Comparison of ENCODE assay signal across 16 cellular contexts in genomic region chr1:37305841-37306240, GRCh38.
A peak's percentile ranks its signal among the peaks of the same experiment; 100 is the strongest.
DNase-seq lines count a peak whose midpoint lies in the region; ATAC-seq and TF ChIP-seq lines count a peak whose summit lies in the region.
"Had no signal": no experiment of that assay in that cellular context is flagged by ENCODE, and none has a peak within 500 bp of the region (broad histone marks: within the 10 kb centered on the region; RNA-seq: fewer than 3 reads in every experiment).

No MANE protein-coding gene starts in this region.

- H3K4me1 ChIP-seq in GM23338 (ENCODE audit: insufficient read depth) (no peaks in the 10 kb centered on the region), neuronal stem cell (ENCODE audit: control insufficient read depth in 2 of 2, insufficient read depth in 1 of 2, low read depth in 1 of 2, low read length in 2 of 2) (peaks cover 0 to 18% of the 10 kb centered on the region in 2 donors), tibial nerve (peaks cover 0 to 19% (median 3%) of the 10 kb centered on the region in 4 donors)
- H3K4me1 ChIP-seq: BE2C, Peyer's patch had no signal

- H3K4me1 Mint-ChIP-seq in GM23338, result peaks cover 8% of the 10 kb centered on the region; the same call in 2 of the 3 replicates
- H3K4me1 Mint-ChIP-seq: CD4-positive, alpha-beta memory T cell had no signal

- H3K4me3 Mint-ChIP-seq in GM23338, result no peak overlapping the region
- H3K4me3 Mint-ChIP-seq: CD4-positive, alpha-beta memory T cell; IgD-negative memory B cell; T-helper 1 cell treated with Interleukin-12 subunit alpha and Interleukin-12 subunit beta and Interleukin-4 antibody, amounts not matched to agents 30 μg/mL and 1 μg/mL, for 36 hours had no signal

- H3K27me3 ChIP-seq in GM23338 (ENCODE audit: insufficient read depth) (no peaks in the 10 kb centered on the region), neuronal stem cell (ENCODE audit: control insufficient read depth in 3 of 3, insufficient read depth in 3 of 3, low read depth in 1 of 3, low read length in 3 of 3) (peaks cover 0 to 16% (median 0%) of the 10 kb centered on the region in 3 experiments), tibial nerve (no peaks in the 10 kb centered on the region)
- H3K27me3 ChIP-seq: BE2C, Peyer's patch had no signal

- no peaks in the 10 kb centered on the region for H3F3A ChIP-seq in GM23338 (replicated peaks; ENCODE audit: low read depth)

- H3K27ac ChIP-seq in GM23338 (ENCODE audit: low read depth), result no peak overlapping the region
- H3K27ac ChIP-seq in neuronal stem cell (replicated peaks; ENCODE audit: low read length), result no peak overlapping the region
- no peak overlapping the region for H3K27ac ChIP-seq in tibial nerve
- H3K27ac ChIP-seq: Peyer's patch had no signal

- H4K91ac ChIP-seq in neuronal stem cell (ENCODE audit: low read depth, low read length, poor library complexity), result no peak overlapping the region

- H2BK5ac ChIP-seq in neuronal stem cell (ENCODE audit: low read length), result no peak overlapping the region

- no peak overlapping the region for H3K23ac ChIP-seq in neuronal stem cell (ENCODE audit: low read depth, low read length, poor library complexity)

- H3K36me3 ChIP-seq in GM23338 (ENCODE audit: insufficient read depth) (no peaks in the 10 kb centered on the region), neuronal stem cell (replicated peaks in 1 of 2; ENCODE audit: control insufficient read depth in 2 of 2, insufficient read depth in 2 of 2, low read length in 2 of 2) (no peaks in the 10 kb centered on the region), tibial nerve (no peaks in the 10 kb centered on the region)
- H3K36me3 ChIP-seq: BE2C, Peyer's patch had no signal

- H3K18ac ChIP-seq in neuronal stem cell (ENCODE audit: low read length), result peak overlapping the region; percentile 45

- no peaks in the 10 kb centered on the region for H3K36me3 Mint-ChIP-seq in GM23338 (ENCODE audit: low read depth)
- H3K36me3 Mint-ChIP-seq: CD4-positive, alpha-beta memory T cell; IgD-negative memory B cell had no signal

- ATAC-seq in GM23338 (peak; percentile 66), GM19324 (IDR thresholded peaks at IDR 0.05; ENCODE audit: low FRiP score, unreplicated experiment) (no peak)
- ATAC-seq: HCT116 had no signal

- no peak for TF ChIP-seq POLR2A in tibial nerve (IDR thresholded peaks at IDR 0.05)

- H4K8ac ChIP-seq in neuronal stem cell (ENCODE audit: low read depth, low read length), result no peak overlapping the region

- no peaks in the 10 kb centered on the region for H3K79me1 ChIP-seq in neuronal stem cell (ENCODE audit: low read depth, low read length)

- H3K9me3 ChIP-seq in neuronal stem cell (replicated peaks in 1 of 2; ENCODE audit: control insufficient read depth in 2 of 2, insufficient read depth in 1 of 2, low read depth in 1 of 2, low read length in 2 of 2) (no peaks in the 10 kb centered on the region), tibial nerve (no peaks in the 10 kb centered on the region)
- H3K9me3 ChIP-seq: BE2C, Peyer's patch had no signal

- no peak overlapping the region for H3K9ac ChIP-seq in neuronal stem cell (ENCODE audit: low read depth, low read length, poor library complexity)

- peak overlapping the region; percentile 34 for H2AK5ac ChIP-seq in neuronal stem cell (ENCODE audit: low read depth, low read length)

- no peak overlapping the region for H3K4me2 ChIP-seq in GM23338
- no peak overlapping the region for H3K4me2 ChIP-seq in neuronal stem cell (ENCODE audit: insufficient read depth, low read length, poor library complexity, severe bottlenecking)

- no peak overlapping the region for H3K27ac Mint-ChIP-seq in GM23338
- H3K27ac Mint-ChIP-seq: CD4-positive, alpha-beta memory T cell; IgD-negative memory B cell; T-helper 1 cell treated with Interleukin-12 subunit alpha and Interleukin-12 subunit beta and Interleukin-4 antibody, amounts not matched to agents 30 μg/mL and 1 μg/mL, for 36 hours had no signal

- no peaks in the 10 kb centered on the region for H4K20me1 ChIP-seq in GM23338 (replicated peaks; ENCODE audit: insufficient read depth)

- H3K9me2 ChIP-seq in GM23338 (ENCODE audit: insufficient read depth), result peaks cover 6% of the 10 kb centered on the region; the same call in 1 of the 2 replicates

- no peak for DNase-seq in GM23338 (ENCODE audit: low spot score)
- DNase-seq in NCI-H2029 treated with DMSO at 0.1 percent for 48 hours (lab: John Stamatoyannopoulos, UW), result peak; percentile 98
- peak; percentile 46 for DNase-seq in NCI-H774 (lab: John Stamatoyannopoulos, UW)
- DNase-seq in neuronal stem cell (ENCODE audit: low spot score), result no peak
- no peak for DNase-seq in tibial nerve (ENCODE audit: low spot score in 2 of 2)
- no peak for DNase-seq in hippocampal formation (lab: John Stamatoyannopoulos, UW)
- DNase-seq: BE2C; CD4-positive, alpha-beta memory T cell; NCI-H1436 treated with DMSO at 0.1 percent for 48 hours; NCI-H2171 treated with DMSO at 0.1 percent for 48 hours; NCI-H748 treated with DMSO at 0.1 percent for 48 hours had no signal

- H3K27me3 Mint-ChIP-seq in GM23338 (ENCODE audit: insufficient read depth, low read depth, poor library complexity), result peaks cover 7% of the 10 kb centered on the region

- peak overlapping the region; percentile 39 for H2BK15ac ChIP-seq in neuronal stem cell (ENCODE audit: low read length)

- H3K79me2 ChIP-seq in GM23338 (replicated peaks; ENCODE audit: insufficient read depth), result no peaks in the 10 kb centered on the region

- H3K4me3 ChIP-seq in GM23338 (no peak overlapping the region), neuronal stem cell (ENCODE audit: low read length in 2 of 2) (no peak overlapping the region), tibial nerve (no peak overlapping the region)
- H3K4me3 ChIP-seq: Peyer's patch had no signal

- peak overlapping the region; percentile 18 for H2BK12ac ChIP-seq in neuronal stem cell (ENCODE audit: low read length)

- no peaks in the 10 kb centered on the region; the same call in 2 of the 3 replicates for H3K9me3 Mint-ChIP-seq in GM23338
- H3K9me3 Mint-ChIP-seq: CD4-positive, alpha-beta memory T cell; T-helper 1 cell treated with Interleukin-12 subunit alpha and Interleukin-12 subunit beta and Interleukin-4 antibody, amounts not matched to agents 30 μg/mL and 1 μg/mL, for 36 hours had no signal

- no peak overlapping the region for H3K14ac ChIP-seq in neuronal stem cell (ENCODE audit: low read length)

- TF ChIP-seq EP300 in tibial nerve (IDR thresholded peaks at IDR 0.05), result no peak

- no peak for TF ChIP-seq CTCF in GM23338 (conservative IDR thresholded peaks at IDR 0.05; ENCODE audit: low read depth in 2 of 2)
- no peak for TF ChIP-seq CTCF in tibial nerve (IDR thresholded peaks at IDR 0.05)

- WGBS in neuronal stem cell (ENCODE audit: extremely low coverage in 2 of 2, insufficient read length in 2 of 2, insufficient replicate concordance in 1 of 2), 2 donors, result no CpG with 5 or more reads among the region's 7 CpGs
- WGBS in tibial nerve, 2 donors, result 44 to 58% methylated on average over 7 of the region's 7 CpGs

- H3K4ac ChIP-seq in neuronal stem cell (ENCODE audit: low read length), result no peak overlapping the region

- H2AFZ ChIP-seq in GM23338 (0 out of 2 replicates have a peak overlapping the region, but pooled peaks have one; percentile 18), neuronal stem cell (ENCODE audit: low read length) (no peak overlapping the region)

- no peak overlapping the region for H2BK120ac ChIP-seq in neuronal stem cell (ENCODE audit: low read depth, low read length)

Comparison
In these comparisons a context has a peak if more than half of its experiments do, and no peak if none do; other contexts are left out.
1. DNase-seq: peak in NCI-H2029 treated with DMSO at 0.1 percent for 48 hours (single experiment) and NCI-H774 (single experiment); none in GM23338 (single experiment), neuronal stem cell (single experiment), tibial nerve (0 of 2) and hippocampal formation (0 of 2).